Comparison of ENCODE assay signal across 6 cellular contexts in the genomic region with DNA sequence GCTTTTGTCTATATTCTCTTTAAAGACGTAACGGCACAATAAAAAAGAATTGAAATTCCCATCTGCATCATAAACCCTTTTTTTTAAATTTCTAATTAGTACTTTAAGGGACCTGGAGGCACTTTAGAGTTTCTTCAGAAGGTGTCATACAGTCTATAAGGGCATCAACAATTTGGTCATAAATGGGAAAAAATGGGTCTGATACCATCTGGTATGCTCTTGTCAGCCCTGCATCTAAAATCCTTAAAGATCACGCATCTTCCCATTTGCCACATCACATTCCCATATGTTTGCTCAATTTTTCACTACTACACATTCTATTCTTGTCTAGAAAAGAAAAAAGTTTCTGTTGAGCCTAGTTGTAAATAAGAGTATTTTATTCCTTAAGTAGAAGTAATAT.
"Had no signal": no experiment of that assay in that cellular context is flagged by ENCODE, and none has a peak within 500 bp of the region (broad histone marks: within the 10 kb centered on the region; RNA-seq: fewer than 3 reads in every experiment).

No MANE protein-coding gene starts in this region.

- ATAC-seq: HepG2 had no signal

- H3K27ac ChIP-seq: HL-60 had no signal

- DNase-seq: IMR-90, KBM-7, KG1 had no signal

- FAIRE-seq: HepG2, HTR-8/SVneo had no signal
